ENCODE assay signal across 8 cellular contexts in the genomic region with DNA sequence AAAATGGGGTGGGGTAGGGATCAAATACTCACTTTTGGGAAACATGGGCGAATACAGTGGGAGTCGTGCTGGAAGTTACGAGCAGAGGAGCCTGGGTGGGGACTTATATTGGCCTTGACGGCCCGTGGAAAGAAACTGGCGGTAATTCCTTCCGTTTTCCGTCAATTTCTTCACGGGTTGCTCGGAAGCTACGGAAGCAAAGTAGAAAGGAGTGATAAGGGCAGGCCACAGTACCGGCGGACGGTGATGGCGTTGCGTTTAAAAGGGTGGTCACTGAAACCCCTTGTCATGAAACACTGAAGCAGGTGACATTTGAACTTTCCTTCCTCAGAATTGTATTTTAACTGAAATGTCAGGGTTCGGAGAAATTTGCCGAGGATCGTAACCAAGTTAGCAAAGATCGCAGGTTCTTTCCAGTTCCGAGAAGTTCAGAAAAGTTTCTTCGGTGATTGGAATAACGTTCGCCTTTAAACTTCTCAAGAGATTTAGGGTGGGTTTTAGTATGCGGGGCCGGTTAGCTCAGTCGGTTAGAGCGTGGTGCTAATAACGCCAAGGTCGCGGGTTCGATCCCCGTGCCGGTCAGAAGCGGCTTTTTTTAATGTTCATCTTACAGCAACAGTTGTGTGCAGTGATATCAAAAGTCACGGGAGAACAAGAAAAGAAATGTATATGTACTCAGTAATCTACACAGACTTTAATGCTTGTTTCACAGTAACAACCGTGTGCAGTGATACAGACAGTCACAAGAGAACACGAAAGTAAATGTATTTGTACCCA.
DNase-seq lines count a peak whose midpoint lies in the region; ATAC-seq and TF ChIP-seq lines count a peak whose summit lies in the region.
"Not testable (repeated sequence)": the region's sequence is repeated elsewhere in the genome, so short reads cannot be mapped to it uniquely, and the experiment has no call there.

No MANE protein-coding gene starts in this region.

- TF ChIP-seq EP300 in suprapubic skin (IDR thresholded peaks at IDR 0.05), result not testable (repeated sequence)

- H3K27me3 ChIP-seq in endodermal cell (ENCODE audit: control insufficient read depth, insufficient read depth, low read length, poor library complexity, severe bottlenecking), result peaks cover 30% of the 10 kb centered on the region
- H3K27me3 ChIP-seq in neural progenitor cell, result peaks cover 60% of the 10 kb centered on the region
- H3K27me3 ChIP-seq in suprapubic skin, result peaks cover 35% of the 10 kb centered on the region

- not testable (repeated sequence) for H3K79me2 ChIP-seq in neural progenitor cell (ENCODE audit: low read depth)

- H3K4me3 ChIP-seq in endodermal cell (ENCODE audit: low read length) (peak overlapping the region; percentile 70), iPS-11a (ENCODE audit: low read depth, low read length) (peak overlapping the region; percentile 63), neural progenitor cell (peak overlapping the region; percentile 56), suprapubic skin (peak overlapping the region; percentile 31)

- H3K9me3 Mint-ChIP-seq in T-helper 1 cell treated with Interleukin-12 subunit alpha and Interleukin-12 subunit beta and Interleukin-4 antibody, amounts not matched to agents 30 μg/mL and 1 μg/mL, for 36 hours, result peaks cover 11% of the 10 kb centered on the region
- H3K9me3 Mint-ChIP-seq in activated naive CD8-positive, alpha-beta T cell treated with anti-CD3 and anti-CD28 coated beads, Interleukin-2, amount 50 U/mL, for 24 hours, result peaks cover 15% of the 10 kb centered on the region
- not testable (repeated sequence) for H3K9me3 Mint-ChIP-seq in endodermal cell, neural progenitor cell

- peak overlapping the region; percentile 65 for H3K27ac Mint-ChIP-seq in T-helper 1 cell treated with Interleukin-12 subunit alpha and Interleukin-12 subunit beta and Interleukin-4 antibody, amounts not matched to agents 30 μg/mL and 1 μg/mL, for 36 hours
- H3K27ac Mint-ChIP-seq in activated naive CD8-positive, alpha-beta T cell treated with anti-CD3 and anti-CD28 coated beads, Interleukin-2, amount 50 U/mL, for 24 hours, result peak overlapping the region; percentile 80
- not testable (repeated sequence) for H3K27ac Mint-ChIP-seq in endodermal cell
- peak overlapping the region; percentile 90 for H3K27ac Mint-ChIP-seq in neural progenitor cell

- H3K36me3 Mint-ChIP-seq in T-helper 1 cell treated with Interleukin-12 subunit alpha and Interleukin-12 subunit beta and Interleukin-4 antibody, amounts not matched to agents 30 μg/mL and 1 μg/mL, for 36 hours (ENCODE audit: low read depth); activated naive CD8-positive, alpha-beta T cell treated with anti-CD3 and anti-CD28 coated beads, Interleukin-2, amount 50 U/mL, for 24 hours (ENCODE audit: low read depth); endodermal cell (ENCODE audit: low read depth); neural progenitor cell: not testable (repeated sequence)

- peaks cover 12% of the 10 kb centered on the region for H3F3A ChIP-seq in neural progenitor cell (ENCODE audit: low read depth)

- not testable (repeated sequence) for H3K27ac ChIP-seq in endodermal cell (ENCODE audit: low read depth, low read length); neural progenitor cell; suprapubic skin

- not testable (repeated sequence) for H3K9ac ChIP-seq in endodermal cell (ENCODE audit: extremely low read depth, low read length, poor library complexity, severe bottlenecking); neural progenitor cell

- H3K9me3 ChIP-seq in endodermal cell (ENCODE audit: control insufficient read depth, low read length), result peaks cover 19% of the 10 kb centered on the region
- not testable (repeated sequence) for H3K9me3 ChIP-seq in neural progenitor cell (ENCODE audit: low read depth); suprapubic skin

- 42 to 45% methylated on average over 14 to 35 of the region's 38 CpGs for WGBS in endodermal cell (ENCODE audit: insufficient coverage in 1 of 2, insufficient read length in 1 of 2), 2 experiments
- 8% methylated on average over 38 of the region's 38 CpGs for WGBS in suprapubic skin

- not testable (repeated sequence) for H3K36me3 ChIP-seq in endodermal cell (ENCODE audit: control insufficient read depth, insufficient read depth, low read length); neural progenitor cell; suprapubic skin

- not testable (repeated sequence) for H2AFZ ChIP-seq in neural progenitor cell (replicated peaks)

- peaks cover 25% of the 10 kb centered on the region for H3K27me3 Mint-ChIP-seq in T-helper 1 cell treated with Interleukin-12 subunit alpha and Interleukin-12 subunit beta and Interleukin-4 antibody, amounts not matched to agents 30 μg/mL and 1 μg/mL, for 36 hours (ENCODE audit: low read depth)
- H3K27me3 Mint-ChIP-seq in activated naive CD8-positive, alpha-beta T cell treated with anti-CD3 and anti-CD28 coated beads, Interleukin-2, amount 50 U/mL, for 24 hours, result peaks cover 38% of the 10 kb centered on the region
- H3K27me3 Mint-ChIP-seq in endodermal cell (ENCODE audit: insufficient read depth) (peaks cover 52% of the 10 kb centered on the region), neural progenitor cell (ENCODE audit: insufficient read depth, low read depth) (peaks cover 24% of the 10 kb centered on the region)

- H3K4me2 ChIP-seq in neural progenitor cell, result peak overlapping the region; percentile 65

- TF ChIP-seq POLR2A in suprapubic skin (IDR thresholded peaks at IDR 0.05), result not testable (repeated sequence)

- not testable (repeated sequence) for H3K4me3 Mint-ChIP-seq in T-helper 1 cell treated with Interleukin-12 subunit alpha and Interleukin-12 subunit beta and Interleukin-4 antibody, amounts not matched to agents 30 μg/mL and 1 μg/mL, for 36 hours
- H3K4me3 Mint-ChIP-seq in activated naive CD8-positive, alpha-beta T cell treated with anti-CD3 and anti-CD28 coated beads, Interleukin-2, amount 50 U/mL, for 24 hours, result peak overlapping the region; percentile 59
- H3K4me3 Mint-ChIP-seq in endodermal cell (peak overlapping the region; percentile 67), neural progenitor cell (peak overlapping the region; percentile 83)

- not testable (repeated sequence) for H4K20me1 ChIP-seq in neural progenitor cell (ENCODE audit: low read depth)

- not testable (repeated sequence) for H3K4me1 ChIP-seq in endodermal cell (ENCODE audit: control insufficient read depth, insufficient read depth, low read length); neural progenitor cell; suprapubic skin

- peak; percentile 39 for ATAC-seq in HG02885 (IDR thresholded peaks at IDR 0.05; ENCODE audit: poor library complexity, unreplicated experiment)
- peak; percentile 75 for ATAC-seq in activated naive CD8-positive, alpha-beta T cell treated with anti-CD3 and anti-CD28 coated beads, Interleukin-2, amount 50 U/mL, for 24 hours

- DNase-seq in EL, result peak; percentile 72
- peak; percentile 10 for DNase-seq in activated naive CD8-positive, alpha-beta T cell treated with anti-CD3 and anti-CD28 coated beads, Interleukin-2, amount 50 U/mL, for 24 hours
- DNase-seq in endodermal cell, result peak; percentile 79
- peak; percentile 38 for DNase-seq in neural progenitor cell (ENCODE audit: low spot score)
- not testable (repeated sequence) for DNase-seq in suprapubic skin (ENCODE audit: low spot score in 2 of 2)

- not testable (repeated sequence) for H3K4me1 Mint-ChIP-seq in T-helper 1 cell treated with Interleukin-12 subunit alpha and Interleukin-12 subunit beta and Interleukin-4 antibody, amounts not matched to agents 30 μg/mL and 1 μg/mL, for 36 hours (ENCODE audit: low read depth); endodermal cell; neural progenitor cell
- H3K4me1 Mint-ChIP-seq in activated naive CD8-positive, alpha-beta T cell treated with anti-CD3 and anti-CD28 coated beads, Interleukin-2, amount 50 U/mL, for 24 hours, result peaks cover 10% of the 10 kb centered on the region

- TF ChIP-seq CTCF in endodermal cell (conservative IDR thresholded peaks at IDR 0.05); neural progenitor cell (IDR thresholded peaks at IDR 0.05); suprapubic skin (IDR thresholded peaks at IDR 0.05): not testable (repeated sequence)
